ENCODE assay signal across 1 cellular context in genomic region chr5:172147857-172148256, GRCh38.
TF ChIP-seq lines count a peak whose summit lies in the region.

No MANE protein-coding gene starts in this region.

TF ChIP-seq in K562, 482 proteins besides CTCF, POLR2A, EP300 and RAD21 (continues in another document):
- no peak for TF ChIP-seq THAP7 (CRISPR knock-in tag; IDR thresholded peaks at IDR 0.05)
- TF ChIP-seq L3MBTL2 (IDR thresholded peaks at IDR 0.05) = peak; percentile 53
- no peak for TF ChIP-seq ZFP1 (CRISPR knock-in tag; IDR thresholded peaks at IDR 0.05)
- TF ChIP-seq TEAD4 (IDR thresholded peaks at IDR 0.05; ENCODE audit: low read length) = peak; percentile 69
- TF ChIP-seq TEAD4 (CRISPR knock-in tag; IDR thresholded peaks at IDR 0.05; ENCODE audit: borderline replicate concordance) = no peak
- TF ChIP-seq SMAD3 (CRISPR knock-in tag; conservative IDR thresholded peaks at IDR 0.05) = no peak
- TF ChIP-seq MTA1 (IDR thresholded peaks at IDR 0.05; ENCODE audit: borderline replicate concordance) = no peak
- peak; percentile 75 for TF ChIP-seq TCF3 (CRISPR knock-in tag; IDR thresholded peaks at IDR 0.05)
- 0 out of 2 replicates have a peak, but pooled peaks have one; percentile 12 for TF ChIP-seq CEBPG (CRISPR knock-in tag; IDR thresholded peaks at IDR 0.05)
- TF ChIP-seq CEBPG (tag; conservative IDR thresholded peaks at IDR 0.05 in 1 of 2, IDR thresholded peaks at IDR 0.05 in 1 of 2) = no peak
- no peak for TF ChIP-seq CHD7 (IDR thresholded peaks at IDR 0.05; ENCODE audit: low read depth, low read length)
- TF ChIP-seq ZHX1 (conservative IDR thresholded peaks at IDR 0.05; ENCODE audit: low read length) = no peak
- TF ChIP-seq CBFA2T2 (conservative IDR thresholded peaks at IDR 0.05) = peak; percentile 77
- TF ChIP-seq XRCC3 (IDR thresholded peaks at IDR 0.05) = no peak
- TF ChIP-seq ZKSCAN1 (IDR thresholded peaks at IDR 0.05; ENCODE audit: low read depth, low read length) = no peak
- TF ChIP-seq CBFA2T3 (IDR thresholded peaks at IDR 0.05) = peak; percentile 85
- no peak for TF ChIP-seq ZNF184 (CRISPR knock-in tag; IDR thresholded peaks at IDR 0.05)
- TF ChIP-seq POLR2AphosphoS5 (IDR thresholded peaks at IDR 0.05; ENCODE audit: control insufficient read depth, insufficient read depth, low read depth, low read length) = peak; percentile 33; the same call in 1 of the 2 replicates
- TF ChIP-seq HIVEP1 (CRISPR knock-in tag; IDR thresholded peaks at IDR 0.05) = no peak
- no peak for TF ChIP-seq TEAD2 (tag; IDR thresholded peaks at IDR 0.05)
- TF ChIP-seq CXXC5 (CRISPR knock-in tag; IDR thresholded peaks at IDR 0.05) = peak; percentile 65
- no peak for TF ChIP-seq CREB3 (tag; conservative IDR thresholded peaks at IDR 0.05; ENCODE audit: low read depth)
- TF ChIP-seq RUNX1 (IDR thresholded peaks at IDR 0.05; ENCODE audit: low read depth) = no peak
- TF ChIP-seq ARID1B (IDR thresholded peaks at IDR 0.05) = peak; percentile 54; the same call in 1 of the 2 replicates
- TF ChIP-seq RFX7 (CRISPR knock-in tag; IDR thresholded peaks at IDR 0.05) = no peak
- TF ChIP-seq TSHZ1 (CRISPR knock-in tag; IDR thresholded peaks at IDR 0.05) = no peak
- TF ChIP-seq TAL1 (IDR thresholded peaks at IDR 0.05) = peak; percentile 61; the same call in 1 of the 2 replicates
- TF ChIP-seq GATA2 (CRISPR knock-in tag; IDR thresholded peaks at IDR 0.05) = peak; percentile 28; the same call in 1 of the 2 replicates
- no peak for TF ChIP-seq FOXJ2 (tag; IDR thresholded peaks at IDR 0.05)
- 0 out of 2 replicates have a peak, but pooled peaks have one; percentile 22 for TF ChIP-seq STAT5A (IDR thresholded peaks at IDR 0.05; ENCODE audit: borderline replicate concordance, low read length)
- TF ChIP-seq TRIM25 (IDR thresholded peaks at IDR 0.05; ENCODE audit: borderline replicate concordance) = no peak
- TF ChIP-seq ZFX (CRISPR knock-in tag; IDR thresholded peaks at IDR 0.05) = 0 out of 2 replicates have a peak, but pooled peaks have one; percentile 31
- no peak for TF ChIP-seq XRCC5 (IDR thresholded peaks at IDR 0.05; ENCODE audit: low read depth, low read length)
- TF ChIP-seq EP400 (IDR thresholded peaks at IDR 0.05) = no peak
- TF ChIP-seq NEUROD1 (IDR thresholded peaks at IDR 0.05; ENCODE audit: borderline replicate concordance, low read depth, low read length, partially characterized antibody) = no peak
